24 cellular contexts compared by ENCODE assay signal in the genomic region with DNA sequence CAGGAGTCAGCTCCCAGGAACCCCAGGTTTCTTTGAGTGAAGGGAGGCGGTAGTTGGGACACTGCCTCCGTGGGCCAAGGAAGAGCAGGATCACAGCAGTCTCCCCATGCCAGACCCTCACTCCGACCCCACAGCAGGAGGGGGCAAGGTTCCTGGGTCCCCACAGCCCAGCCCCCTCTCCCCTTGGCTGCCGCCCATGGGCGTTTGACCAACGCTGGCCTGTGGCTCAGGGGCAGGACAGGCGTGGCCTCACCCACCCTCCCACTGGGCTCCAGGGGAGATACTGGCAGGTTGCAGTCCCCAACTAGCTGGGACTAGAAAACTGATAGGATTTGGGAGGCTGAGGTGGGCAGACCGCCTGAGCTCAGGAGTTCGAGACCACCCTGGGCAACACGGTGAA. TPM values are rescaled to one million over a fixed set of nuclear protein-coding genes. Genes with fewer than 3 reads are reported as not detected.
A peak's percentile ranks its signal among the peaks of the same experiment; 100 is the strongest.
DNase-seq lines count a peak whose midpoint lies in the region; ATAC-seq, FAIRE-seq and TF ChIP-seq lines count a peak whose summit lies in the region.
"Had no signal": no experiment of that assay in that cellular context is flagged by ENCODE, and none has a peak within 500 bp of the region (broad histone marks: within the 10 kb centered on the region; RNA-seq: fewer than 3 reads in every experiment).

No MANE protein-coding gene starts in this region.

- H3K27me3 ChIP-seq in K562 (ENCODE audit: control insufficient read depth in 2 of 2, insufficient read depth in 2 of 2, low read length in 2 of 2) (no peaks in the 10 kb centered on the region), H1 (replicated peaks in 1 of 4; ENCODE audit: control insufficient read depth in 3 of 4, extremely low read depth in 1 of 4, insufficient read depth in 3 of 4, low read length in 3 of 4) (no peaks in the 10 kb centered on the region)
- H3K27me3 ChIP-seq: BE2C; BLaER1 treated with 17β-estradiol and CSF1 and Interleukin-3, amounts not matched to agents 10 nM and 100 nM had no signal

- H3K56ac ChIP-seq in H1 (replicated peaks; ENCODE audit: insufficient read length, low read depth, low read length) = no peak overlapping the region

- no peak for TF ChIP-seq RAD21 in K562 (CRISPR knock-in tag; conservative IDR thresholded peaks at IDR 0.05 in 1 of 2, IDR thresholded peaks at IDR 0.05 in 1 of 2)
- TF ChIP-seq RAD21 in H1 (IDR thresholded peaks at IDR 0.05 in 1 of 2, conservative IDR thresholded peaks at IDR 0.05 in 1 of 2; ENCODE audit: low read depth in 2 of 2, low read length in 2 of 2) = no peak

- no peak overlapping the region for H3K18ac ChIP-seq in H1 (ENCODE audit: extremely low read depth, low read length)

- TF ChIP-seq EP300 in K562 (IDR thresholded peaks at IDR 0.05; ENCODE audit: low read length) (no peak), H1 (IDR thresholded peaks at IDR 0.05; ENCODE audit: borderline replicate concordance in 1 of 2, low read depth in 2 of 2, low read length in 2 of 2) (no peak)

- intact Hi-C loops in K562 (cut with micrococcal nuclease) (no loop called here), sciatic nerve (cut with DNase I) (no loop called here)

- no peak overlapping the region for H3K4me3 ChIP-seq in K562
- H3K4me3 ChIP-seq in H1 (ENCODE audit: extremely low read depth in 1 of 4, insufficient read depth in 2 of 4, low read depth in 3 of 4, low read length in 4 of 4) = no peak overlapping the region
- H3K4me3 ChIP-seq: A549; BLaER1 treated with 17β-estradiol and CSF1 and Interleukin-3, amounts not matched to agents 10 nM and 100 nM had no signal

- no peak overlapping the region for H3K4ac ChIP-seq in H1 (replicated peaks; ENCODE audit: insufficient read length, low read depth, low read length)

- TF ChIP-seq CTCF in K562 (IDR thresholded peaks at IDR 0.05 in 2 of 3, conservative IDR thresholded peaks at IDR 0.05 in 1 of 3; ENCODE audit: insufficient read depth in 2 of 3, low read depth in 1 of 3, low read length in 3 of 3) (no peak), H1 (IDR thresholded peaks at IDR 0.05; ENCODE audit: control extremely low read depth in 1 of 3, insufficient read depth in 1 of 3, low read depth in 1 of 3, low read length in 3 of 3) (no peak)

- no peak overlapping the region for H2BK12ac ChIP-seq in H1 (ENCODE audit: low read depth, low read length)

- CTCF ChIA-PET in K562 (lab: Yijun Ruan, JAX; ENCODE audit: low intra/inter-chr PET ratio) = no interaction called here
- CTCF ChIA-PET in H1 (lab: Charles Lee; ENCODE audit: partially characterized antibody) = interaction anchor here (1.2 to 2.1 kb wide), 2 partner anchors 11 to 90 kb away, joined by 4 to 6 read pairs; no protein-coding TSS in a partner anchor

- DNase-seq in K562 (ENCODE audit: extremely low read depth in 1 of 4, low spot score in 3 of 4) = no peak
- DNase-seq in central memory CD8-positive, alpha-beta T cell (ENCODE audit: low spot score in 2 of 2) = no peak
- no peak for DNase-seq in H1 (ENCODE audit: low read depth in 1 of 2, low spot score in 2 of 2)
- no peak for DNase-seq in sciatic nerve (ENCODE audit: low spot score)
- DNase-seq in activated CD8-positive, alpha-beta memory T cell treated with anti-CD3 and anti-CD28 coated beads, Interleukin-2, amount 50 U/mL, for 48 hours = no peak
- no peak for DNase-seq in EL
- DNase-seq: 8988T; ACHN; AML-193; BE2C; CD4-positive, alpha-beta T cell; CD8-positive, alpha-beta memory T cell; DMS 273 treated with DMSO at 0.1 percent for 48 hours; DMS79; GF-D8; GOT3; H7; HCEC 1CT had no signal

- peaks cover 16% of the 10 kb centered on the region; the same call in 2 of the 3 replicates for H3K79me2 ChIP-seq in K562 (ENCODE audit: control insufficient read depth, insufficient read depth, low read length)
- H3K79me2 ChIP-seq in H1 (ENCODE audit: control insufficient read depth in 1 of 2, insufficient read depth in 2 of 2, low read length in 2 of 2) = no peaks in the 10 kb centered on the region; a peak in 1 of 4 replicates

- H3K4me2 ChIP-seq in K562 (ENCODE audit: insufficient read depth, low read length) = no peak overlapping the region
- H3K4me2 ChIP-seq in H1 (ENCODE audit: insufficient read depth in 1 of 2, low read depth in 2 of 2, low read length in 2 of 2) = no peak overlapping the region
- H3K4me2 ChIP-seq: A549; BLaER1 treated with 17β-estradiol and CSF1 and Interleukin-3, amounts not matched to agents 10 nM and 100 nM had no signal

- no peak overlapping the region for H4K91ac ChIP-seq in H1 (replicated peaks; ENCODE audit: insufficient read length, low read length)

- peaks cover 8% of the 10 kb centered on the region for H3K79me1 ChIP-seq in H1 (ENCODE audit: low read depth, low read length)

- H2AFZ ChIP-seq in K562 (ENCODE audit: low read depth, low read length) = no peak overlapping the region
- H2AFZ ChIP-seq in H1 (ENCODE audit: low read length) = no peak overlapping the region

- in situ Hi-C loops in K562 (cut with MboI) = no loop called here

- H2BK20ac ChIP-seq in H1 (ENCODE audit: low read length) = no peak overlapping the region

- H3K9ac ChIP-seq in K562 (ENCODE audit: insufficient read depth in 1 of 2, low read depth in 2 of 2, low read length in 2 of 2) = 0 out of 4 replicates have a peak overlapping the region, but pooled peaks of 1 of the 2 experiments have one; percentile 20
- H3K9ac ChIP-seq in H1 (replicated peaks in 1 of 4; ENCODE audit: extremely low read depth in 1 of 4, low read depth in 3 of 4, low read length in 3 of 4) = no peak overlapping the region
- H3K9ac ChIP-seq: BLaER1 treated with 17β-estradiol and CSF1 and Interleukin-3, amounts not matched to agents 10 nM and 100 nM had no signal

- H3K23me2 ChIP-seq in H1 (ENCODE audit: low read depth, low read length) = no peaks in the 10 kb centered on the region

- FAIRE-seq in K562 (lab: Jason Lieb, UNC) (no peak), H1 (lab: Jason Lieb, UNC) (no peak)
- FAIRE-seq: A549, D721Med, GM12891, GM18507 had no signal

- no peak overlapping the region for H2BK15ac ChIP-seq in H1 (ENCODE audit: low read length)

- H3K9me1 ChIP-seq in K562 (ENCODE audit: control insufficient read depth, insufficient read depth, low read length) = no peaks in the 10 kb centered on the region

- H3K4me1 Mint-ChIP-seq in central memory CD8-positive, alpha-beta T cell = peaks cover 16% of the 10 kb centered on the region
- H3K4me1 Mint-ChIP-seq: CD14-positive monocyte had no signal

- H3K9me3 ChIP-seq in K562 (replicated peaks; ENCODE audit: control insufficient read depth, insufficient read depth, low read depth, low read length) = no peaks in the 10 kb centered on the region
- H3K9me3 ChIP-seq in H1 (ENCODE audit: insufficient read depth in 2 of 2, low read depth in 1 of 2, low read length in 1 of 2) = no peaks in the 10 kb centered on the region
- H3K9me3 ChIP-seq: A549, BE2C had no signal

- TF ChIP-seq POLR2A in K562 (conservative IDR thresholded peaks at IDR 0.05) (no peak), H1 (IDR thresholded peaks at IDR 0.05; ENCODE audit: control extremely low read depth in 1 of 2, low read depth in 2 of 2, low read length in 2 of 2) (no peak)

- no peak overlapping the region for H3K23ac ChIP-seq in H1 (ENCODE audit: insufficient read length)

- no peak overlapping the region for H2BK120ac ChIP-seq in H1 (replicated peaks; ENCODE audit: low read depth, low read length)

- H3K27ac Mint-ChIP-seq in central memory CD8-positive, alpha-beta T cell (ENCODE audit: low read depth) = peak overlapping the region; percentile 82
- H3K27ac Mint-ChIP-seq: CD4-positive, alpha-beta T cell had no signal

- H2BK5ac ChIP-seq in H1 (ENCODE audit: low read depth, low read length) = no peak overlapping the region

- WGBS in K562 (ENCODE audit: insufficient coverage, low coverage, missing lambda C conversion rate) = 88% methylated on average over 9 of the region's 10 CpGs
- WGBS in H1 (ENCODE audit: extremely low coverage in 1 of 2, insufficient coverage in 1 of 2, insufficient read length in 1 of 2, insufficient replicate concordance in 2 of 2, low coverage in 1 of 2, low lambda C conversion rate in 2 of 2, missing lambda C conversion rate in 1 of 2), 2 experiments = 92% methylated on average over 10 of the region's 10 CpGs; no CpG with 5 or more reads in 1 of the 2 experiments

- peak overlapping the region; percentile 11; the same call in 1 of the 2 replicates for H4K8ac ChIP-seq in H1 (ENCODE audit: extremely low read depth, insufficient read depth, low read length)

- no peak overlapping the region for H3K14ac ChIP-seq in H1 (ENCODE audit: insufficient read length)

- POLR2A ChIA-PET in K562 (lab: Yijun Ruan, JAX) (interaction anchor here (0.6 to 4.4 kb wide), 3 partner anchors 8 to 1477 kb away, joined by 3 to 37 read pairs (median 5); partner anchors contain the start of genes COPE and DDX49), H1 (lab: Charles Lee; ENCODE audit: partially characterized antibody) (interaction anchor here (0.9 to 3.2 kb wide), 4 partner anchors 9 to 30 kb away, joined by 3 to 13 read pairs (median 6); partner anchors contain the start of genes COPE and DDX49)

- no peak overlapping the region for H4K5ac ChIP-seq in H1 (ENCODE audit: insufficient read length, low read depth, low read length)

- H3K27ac ChIP-seq in K562 (ENCODE audit: extremely low read depth, low read depth, low read length) (no peak overlapping the region), H1 (ENCODE audit: low read depth, low read length) (no peak overlapping the region)
- H3K27ac ChIP-seq: A549; BLaER1 treated with 17β-estradiol and CSF1 and Interleukin-3, amounts not matched to agents 10 nM and 100 nM had no signal

- ATAC-seq in K562 = no peak
- no peak for ATAC-seq in central memory CD8-positive, alpha-beta T cell (replicated peaks; ENCODE audit: extremely low read depth, poor library complexity, severe bottlenecking)
- no peak for ATAC-seq in sciatic nerve
- ATAC-seq: A549 had no signal

- no peaks in the 10 kb centered on the region for H3K9me3 Mint-ChIP-seq in central memory CD8-positive, alpha-beta T cell
- H3K9me3 Mint-ChIP-seq: CD4-positive, alpha-beta T cell; CD8-positive, alpha-beta memory T cell had no signal

- no peaks in the 10 kb centered on the region; the same call in 1 of the 2 replicates for H4K20me1 ChIP-seq in K562 (replicated peaks; ENCODE audit: control insufficient read depth, insufficient read depth, low read length)
- peaks cover 6 to 23% of the 10 kb centered on the region in 2 experiments for H4K20me1 ChIP-seq in H1 (replicated peaks in 1 of 2; ENCODE audit: control insufficient read depth in 1 of 2, insufficient read depth in 2 of 2, low read length in 2 of 2)

- H3K36me3 ChIP-seq in K562 (ENCODE audit: control insufficient read depth, insufficient read depth, low read length) = peaks cover 75% of the 10 kb centered on the region; the same call in 2 of the 3 replicates
- H3K36me3 ChIP-seq in H1 (ENCODE audit: control insufficient read depth in 2 of 4, insufficient read depth in 4 of 4, low read length in 3 of 4) = peaks cover 0 to 26% (median 6%) of the 10 kb centered on the region in 4 experiments; a peak in 4 of 8 replicates

- H3K4me1 ChIP-seq in K562 (replicated peaks in 1 of 2; ENCODE audit: control insufficient read depth in 2 of 2, insufficient read depth in 2 of 2, low read length in 2 of 2) (peaks cover 0 to 43% of the 10 kb centered on the region in 2 experiments; a peak in 2 of 5 replicates), H1 (replicated peaks in 1 of 4; ENCODE audit: control insufficient read depth in 3 of 4, insufficient read depth in 4 of 4, low read length in 3 of 4) (no peaks in the 10 kb centered on the region)
- H3K4me1 ChIP-seq: A549, BE2C had no signal

- no TSS peak for BruUV-seq in K562 (replicated peaks; lab: Mats Ljungman, UMichigan)

- peaks cover 37% of the 10 kb centered on the region for H3K36me3 Mint-ChIP-seq in central memory CD8-positive, alpha-beta T cell (ENCODE audit: insufficient read depth)

- H3K4me3 Mint-ChIP-seq in central memory CD8-positive, alpha-beta T cell = no peak overlapping the region
- H3K4me3 Mint-ChIP-seq: CD14-positive monocyte; CD4-positive, alpha-beta T cell; CD8-positive, alpha-beta memory T cell had no signal

- no peak overlapping the region for H2AK5ac ChIP-seq in H1 (ENCODE audit: low read depth, low read length)

- H3K27me3 Mint-ChIP-seq in central memory CD8-positive, alpha-beta T cell = no peaks in the 10 kb centered on the region
- H3K27me3 Mint-ChIP-seq: CD4-positive, alpha-beta T cell had no signal

RNA-seq across cellular contexts. Expression of gene COPE, which starts 9.2 kb away (rescaled TPM):
- 63.5 and 278 TPM in 2 replicates for total RNA-seq in K562 (2011; cell fraction: chromatin; rRNA removed; ENCODE audit: low replicate concordance)
- total RNA-seq in K562 (2011; cell fraction: nucleolus; rRNA removed) = 249 and 252 TPM in 2 replicates
- total RNA-seq in K562 (2011; cell fraction: nucleoplasm; rRNA removed) = 127 and 141 TPM in 2 replicates
- total RNA-seq in K562 (2014; rRNA removed) (239 and 305 TPM in 2 replicates), K562 (2014; rRNA removed; fragmentation: Illumina TruSeq; extraction: Trizol) (19.2 and 33.2 TPM in 2 replicates), K562 (2015; rRNA removed; fragmentation: Illumina TruSeq; extraction: Trizol) (130 and 147 TPM in 2 replicates), K562 (2021) (273 and 289 TPM in 2 replicates), sciatic nerve (104 TPM)
- polyA plus RNA-seq in K562 (2011; rRNA removed) (159 and 263 TPM in 2 replicates), K562 (2014; fragmentation: Illumina TruSeq; extraction: Trizol) (50.1 and 152 TPM in 2 replicates), K562 (2014; fragmentation: Nextera tagmentation; extraction: Ambion mirVana) (10 to 100 TPM in 1 of 2 experiments, 1 to 10 TPM in 1; 5.8 to 18.3 TPM), K562 (2014; rRNA removed) (230 and 233 TPM in 2 replicates), H1 (2011; rRNA removed) (356 and 420 TPM in 2 replicates)
- polyA plus RNA-seq in K562 (2011; cell fraction: cytosol; rRNA removed) = 307 and 533 TPM in 2 replicates
- polyA plus RNA-seq in K562 (2011; cell fraction: nucleus; rRNA removed) = 164 and 210 TPM in 2 replicates
- 176 and 372 TPM in 2 replicates for polyA plus RNA-seq in K562 (2012)
- polyA minus RNA-seq in K562 (2011; rRNA and poly(A)+ RNA removed) = 43.6 and 67.0 TPM in 2 replicates
- polyA minus RNA-seq in K562 (2011; cell fraction: cytosol; rRNA and poly(A)+ RNA removed) = 103 and 143 TPM in 2 replicates
- 49.1 and 66.3 TPM in 2 replicates for polyA minus RNA-seq in K562 (2011; cell fraction: nucleus; rRNA and poly(A)+ RNA removed)
- 178 and 190 TPM in 2 replicates for total RNA-seq in H1 (2021; fragmentation: NEBNext Ultra II Directional; extraction: Animal tissue kit (Norgen Biotek cat#: 25700))
- polyA plus RNA-seq in H1 (2011; cell fraction: cytosol; rRNA removed) = 301 TPM
- 264 TPM for polyA plus RNA-seq in H1 (2011; cell fraction: nucleus; rRNA removed)
- polyA plus RNA-seq in H1 (2012, experiment 1 of 2) = 96.2 to 216 TPM (median 204 TPM) in 4 replicates
- polyA plus RNA-seq in H1 (2012, experiment 2 of 2) = 178 TPM
- 133 TPM for polyA plus RNA-seq in H1 (2013, experiment 1 of 2)
- polyA plus RNA-seq in H1 (2013, experiment 2 of 2) = 137 TPM
- 78.2 and 93.8 TPM in 2 replicates for polyA minus RNA-seq in H1 (2011; rRNA and poly(A)+ RNA removed)
- 107 TPM for polyA minus RNA-seq in H1 (2011; cell fraction: cytosol; rRNA and poly(A)+ RNA removed)
- polyA minus RNA-seq in H1 (2011; cell fraction: nucleus; rRNA and poly(A)+ RNA removed) = 82.4 TPM

RNA-seq across cellular contexts. Expression of gene DDX49, which starts 9.5 kb away (rescaled TPM):
- 17.3 and 60.1 TPM in 2 replicates for total RNA-seq in K562 (2011; cell fraction: chromatin; rRNA removed; ENCODE audit: low replicate concordance)
- 53.9 and 64.9 TPM in 2 replicates for total RNA-seq in K562 (2011; cell fraction: nucleolus; rRNA removed)
- 23.2 and 29.4 TPM in 2 replicates for total RNA-seq in K562 (2011; cell fraction: nucleoplasm; rRNA removed)
- total RNA-seq in K562 (2014; rRNA removed) (113 and 149 TPM in 2 replicates), K562 (2014; rRNA removed; fragmentation: Illumina TruSeq; extraction: Trizol) (26.2 and 45.7 TPM in 2 replicates), K562 (2015; rRNA removed; fragmentation: Illumina TruSeq; extraction: Trizol) (51.1 and 57.8 TPM in 2 replicates), K562 (2021) (78.9 and 88.6 TPM in 2 replicates), sciatic nerve (24.0 TPM)
- polyA plus RNA-seq in K562 (2011; rRNA removed) (35.6 and 43.2 TPM in 2 replicates), K562 (2014; fragmentation: Illumina TruSeq; extraction: Trizol) (33.3 and 53.3 TPM in 2 replicates), K562 (2014; fragmentation: Nextera tagmentation; extraction: Ambion mirVana) (1 to 10 TPM; 1.1 to 6.3 TPM), K562 (2014; rRNA removed) (61.3 and 65.9 TPM in 2 replicates), H1 (2011; rRNA removed) (46.5 and 61.0 TPM in 2 replicates)
- 53.9 and 97.8 TPM in 2 replicates for polyA plus RNA-seq in K562 (2011; cell fraction: cytosol; rRNA removed)
- 37.4 and 64.0 TPM in 2 replicates for polyA plus RNA-seq in K562 (2011; cell fraction: nucleus; rRNA removed)
- 53.0 and 58.9 TPM in 2 replicates for polyA plus RNA-seq in K562 (2012)
- polyA minus RNA-seq in K562 (2011; rRNA and poly(A)+ RNA removed) = 27.6 and 57.1 TPM in 2 replicates
- 34.9 and 39.1 TPM in 2 replicates for polyA minus RNA-seq in K562 (2011; cell fraction: cytosol; rRNA and poly(A)+ RNA removed)
- polyA minus RNA-seq in K562 (2011; cell fraction: nucleus; rRNA and poly(A)+ RNA removed) = 23.5 and 26.5 TPM in 2 replicates
- total RNA-seq in H1 (2021; fragmentation: NEBNext Ultra II Directional; extraction: Animal tissue kit (Norgen Biotek cat#: 25700)) = 41.3 and 52.3 TPM in 2 replicates
- polyA plus RNA-seq in H1 (2011; cell fraction: cytosol; rRNA removed) = 46.6 TPM
- 69.7 TPM for polyA plus RNA-seq in H1 (2011; cell fraction: nucleus; rRNA removed)
- polyA plus RNA-seq in H1 (2012, experiment 1 of 2) = 29.5 to 43.0 TPM (median 38.5 TPM) in 4 replicates
- 53.4 TPM for polyA plus RNA-seq in H1 (2012, experiment 2 of 2)
- polyA plus RNA-seq in H1 (2013, experiment 1 of 2) = 18.1 TPM
- polyA plus RNA-seq in H1 (2013, experiment 2 of 2) = 16.8 TPM
- 34.0 and 34.1 TPM in 2 replicates for polyA minus RNA-seq in H1 (2011; rRNA and poly(A)+ RNA removed)
- 37.3 TPM for polyA minus RNA-seq in H1 (2011; cell fraction: cytosol; rRNA and poly(A)+ RNA removed)
- polyA minus RNA-seq in H1 (2011; cell fraction: nucleus; rRNA and poly(A)+ RNA removed) = 31.5 TPM

RNA-seq across cellular contexts. Expression of gene CERS1, which starts 14.1 kb away (rescaled TPM):
- total RNA-seq in K562 (2011; cell fraction: chromatin; rRNA removed; ENCODE audit: low replicate concordance) = 1.3 and 6.2 TPM in 2 replicates
- 4.2 and 5.0 TPM in 2 replicates for total RNA-seq in K562 (2011; cell fraction: nucleolus; rRNA removed)
- 1.5 and 3.7 TPM in 2 replicates for total RNA-seq in K562 (2011; cell fraction: nucleoplasm; rRNA removed)
- total RNA-seq in K562 (2014; rRNA removed) (0.86 TPM in 2 replicates), K562 (2014; rRNA removed; fragmentation: Illumina TruSeq; extraction: Trizol) (0.13 and 0.33 TPM in 2 replicates), K562 (2015; rRNA removed; fragmentation: Illumina TruSeq; extraction: Trizol) (0.43 and 1.4 TPM in 2 replicates), K562 (2021) (1.5 and 1.7 TPM in 2 replicates), sciatic nerve (19.7 TPM)
- polyA plus RNA-seq in K562 (2011; rRNA removed) (1.5 and 3.8 TPM in 2 replicates), K562 (2014; fragmentation: Illumina TruSeq; extraction: Trizol) (0.80 and 1.7 TPM in 2 replicates), K562 (2014; fragmentation: Nextera tagmentation; extraction: Ambion mirVana) (not detected), K562 (2014; rRNA removed) (1.1 TPM in 2 replicates), H1 (2011; rRNA removed) (51.0 and 61.6 TPM in 2 replicates)
- 5.5 and 5.7 TPM in 2 replicates for polyA plus RNA-seq in K562 (2011; cell fraction: cytosol; rRNA removed)
- polyA plus RNA-seq in K562 (2011; cell fraction: nucleus; rRNA removed) = 3.7 and 4.0 TPM in 2 replicates
- 0.71 and 0.87 TPM in 2 replicates for polyA plus RNA-seq in K562 (2012)
- 1.1 and 2.3 TPM in 2 replicates for polyA minus RNA-seq in K562 (2011; rRNA and poly(A)+ RNA removed)
- polyA minus RNA-seq in K562 (2011; cell fraction: cytosol; rRNA and poly(A)+ RNA removed) = 1.2 and 3.5 TPM in 2 replicates
- 0.40 and 0.78 TPM in 2 replicates for polyA minus RNA-seq in K562 (2011; cell fraction: nucleus; rRNA and poly(A)+ RNA removed)
- total RNA-seq in H1 (2021; fragmentation: NEBNext Ultra II Directional; extraction: Animal tissue kit (Norgen Biotek cat#: 25700)) = 18.6 and 23.1 TPM in 2 replicates
- polyA plus RNA-seq in H1 (2011; cell fraction: cytosol; rRNA removed) = 34.1 TPM
- 63.5 TPM for polyA plus RNA-seq in H1 (2011; cell fraction: nucleus; rRNA removed)
- 19.7 to 33.8 TPM (median 29.0 TPM) in 4 replicates for polyA plus RNA-seq in H1 (2012, experiment 1 of 2)
- polyA plus RNA-seq in H1 (2012, experiment 2 of 2) = 27.3 TPM
- polyA plus RNA-seq in H1 (2013, experiment 1 of 2) = 24.6 TPM
- polyA plus RNA-seq in H1 (2013, experiment 2 of 2) = 27.4 TPM
- polyA minus RNA-seq in H1 (2011; rRNA and poly(A)+ RNA removed) = 35.8 and 44.0 TPM in 2 replicates
- polyA minus RNA-seq in H1 (2011; cell fraction: cytosol; rRNA and poly(A)+ RNA removed) = 12.2 TPM
- polyA minus RNA-seq in H1 (2011; cell fraction: nucleus; rRNA and poly(A)+ RNA removed) = 9.3 TPM
- total RNA-seq: CD4-positive, alpha-beta T cell; CD8-positive, alpha-beta memory T cell had no signal
- polyA plus RNA-seq: CD14-positive monocyte; CD8-positive, alpha-beta memory T cell had no signal

RNA-seq across cellular contexts. Expression of gene HOMER3, which starts 31.0 kb away (rescaled TPM):
- 9.9 and 22.2 TPM in 2 replicates for total RNA-seq in K562 (2011; cell fraction: chromatin; rRNA removed; ENCODE audit: low replicate concordance)
- 12.0 and 12.4 TPM in 2 replicates for total RNA-seq in K562 (2011; cell fraction: nucleolus; rRNA removed)
- total RNA-seq in K562 (2011; cell fraction: nucleoplasm; rRNA removed) = 9.1 and 12.6 TPM in 2 replicates
- total RNA-seq in K562 (2014; rRNA removed) = 4.2 and 6.8 TPM in 2 replicates
- total RNA-seq in K562 (2014; rRNA removed; fragmentation: Illumina TruSeq; extraction: Trizol) = 1.2 and 1.3 TPM in 2 replicates
- total RNA-seq in K562 (2015; rRNA removed; fragmentation: Illumina TruSeq; extraction: Trizol) = 1.5 and 2.7 TPM in 2 replicates
- 3.4 and 4.1 TPM in 2 replicates for total RNA-seq in K562 (2021)
- 5.1 and 10.3 TPM in 2 replicates for polyA plus RNA-seq in K562 (2011; rRNA removed)
- polyA plus RNA-seq in K562 (2011; cell fraction: cytosol; rRNA removed) = 9.6 and 10.5 TPM in 2 replicates
- polyA plus RNA-seq in K562 (2011; cell fraction: nucleus; rRNA removed) = 9.2 and 20.4 TPM in 2 replicates
- polyA plus RNA-seq in K562 (2012) = 2.4 and 5.5 TPM in 2 replicates
- polyA plus RNA-seq in K562 (2014; fragmentation: Illumina TruSeq; extraction: Trizol) = 2.9 and 4.7 TPM in 2 replicates
- polyA plus RNA-seq in K562 (2014; fragmentation: Nextera tagmentation; extraction: Ambion mirVana) = not detected
- 3.7 and 6.4 TPM in 2 replicates for polyA plus RNA-seq in K562 (2014; rRNA removed)
- polyA minus RNA-seq in K562 (2011; rRNA and poly(A)+ RNA removed) = 2.5 and 2.9 TPM in 2 replicates
- 3.3 and 6.9 TPM in 2 replicates for polyA minus RNA-seq in K562 (2011; cell fraction: cytosol; rRNA and poly(A)+ RNA removed)
- polyA minus RNA-seq in K562 (2011; cell fraction: nucleus; rRNA and poly(A)+ RNA removed) = 3.4 and 8.3 TPM in 2 replicates
- 28.3 and 33.2 TPM in 2 replicates for total RNA-seq in H1 (2021; fragmentation: NEBNext Ultra II Directional; extraction: Animal tissue kit (Norgen Biotek cat#: 25700))
- polyA plus RNA-seq in H1 (2011; rRNA removed) = 41.6 and 53.5 TPM in 2 replicates
- polyA plus RNA-seq in H1 (2011; cell fraction: cytosol; rRNA removed) = 64.3 TPM
- polyA plus RNA-seq in H1 (2011; cell fraction: nucleus; rRNA removed) = 96.7 TPM
- polyA plus RNA-seq in H1 (2012, experiment 1 of 2) = 26.7 to 59.8 TPM (median 48.4 TPM) in 4 replicates
- 31.8 TPM for polyA plus RNA-seq in H1 (2012, experiment 2 of 2)
- 29.3 TPM for polyA plus RNA-seq in H1 (2013, experiment 1 of 2)
- polyA plus RNA-seq in H1 (2013, experiment 2 of 2) = 28.1 TPM
- 22.4 and 25.3 TPM in 2 replicates for polyA minus RNA-seq in H1 (2011; rRNA and poly(A)+ RNA removed)
- 13.9 TPM for polyA minus RNA-seq in H1 (2011; cell fraction: cytosol; rRNA and poly(A)+ RNA removed)
- 33.3 TPM for polyA minus RNA-seq in H1 (2011; cell fraction: nucleus; rRNA and poly(A)+ RNA removed)
- 23.1 TPM for total RNA-seq in sciatic nerve
